12 cellular contexts compared by ENCODE assay signal in genomic region chr7:72336887-72337821, GRCh38.
DNase-seq lines count a peak whose midpoint lies in the region; ATAC-seq and TF ChIP-seq lines count a peak whose summit lies in the region.
"Had no signal": no experiment of that assay in that cellular context is flagged by ENCODE, and none has a peak within 500 bp of the region (broad histone marks: within the 10 kb centered on the region; RNA-seq: fewer than 3 reads in every experiment).

No MANE protein-coding gene starts in this region.

- H3K27me3 ChIP-seq in MG63 (peaks cover 11% of the 10 kb centered on the region; the same call in 1 of the 2 replicates), neuronal stem cell (ENCODE audit: control insufficient read depth in 3 of 3, insufficient read depth in 3 of 3, low read depth in 1 of 3, low read length in 3 of 3) (peaks cover 10 to 60% (median 36%) of the 10 kb centered on the region in 3 experiments)

- no peak overlapping the region for H4K91ac ChIP-seq in neuronal stem cell (ENCODE audit: low read depth, low read length, poor library complexity)

- no peaks in the 10 kb centered on the region for H3K79me1 ChIP-seq in neuronal stem cell (ENCODE audit: low read depth, low read length)

- TF ChIP-seq CTCF in endothelial cell (IDR thresholded peaks at IDR 0.05; ENCODE audit: unreplicated experiment): no peak

- peak overlapping the region; percentile 81 for H2BK15ac ChIP-seq in neuronal stem cell (ENCODE audit: low read length)

- no peak for ATAC-seq in HG03460 (IDR thresholded peaks at IDR 0.05; ENCODE audit: unreplicated experiment)
- no peak for ATAC-seq in GM21423 (IDR thresholded peaks at IDR 0.05; ENCODE audit: unreplicated experiment)
- no peak for ATAC-seq in GM18498 (IDR thresholded peaks at IDR 0.05; ENCODE audit: unreplicated experiment)

- H3K18ac ChIP-seq in neuronal stem cell (ENCODE audit: low read length): peak overlapping the region; percentile 90

- peaks cover 6% of the 10 kb centered on the region for H3K36me3 Mint-ChIP-seq in endothelial cell (ENCODE audit: low read depth, unreplicated experiment)

- DNase-seq in GDM1 (lab: John Stamatoyannopoulos, UW): peak; percentile 13
- DNase-seq in MG63: peak; percentile 5
- DNase-seq in endothelial cell (ENCODE audit: low spot score): peak; percentile 21
- DNase-seq in neuronal stem cell (ENCODE audit: low spot score): peak; percentile 37
- DNase-seq in stimulated activated naive CD4-positive, alpha-beta T cell (lab: John Stamatoyannopoulos, UW): no peak
- DNase-seq: activated B cell treated with CpG ODN at 0.5 μM for 24 hours; activated T-cell treated with anti-CD3 and anti-CD28 coated beads, Interleukin-2, amount 50 U/mL, for 1 hour; stimulated activated CD4-positive, alpha-beta T cell treated with anti-CD3 and anti-CD28 coated beads, Interleukin-4, amount 100 ng/mL, for 4 hours; stomach had no signal

- H3K27ac Mint-ChIP-seq in endothelial cell (ENCODE audit: unreplicated experiment): no peak overlapping the region
- H3K27ac Mint-ChIP-seq: activated B cell treated with CpG ODN at 0.5 μM for 24 hours had no signal

- H3K27ac ChIP-seq in neuronal stem cell (replicated peaks; ENCODE audit: low read length): no peak overlapping the region
- H3K27ac ChIP-seq: stomach had no signal

- H3K14ac ChIP-seq in neuronal stem cell (ENCODE audit: low read length): peak overlapping the region; percentile 65

- H3K9ac ChIP-seq in neuronal stem cell (ENCODE audit: low read depth, low read length, poor library complexity): peak overlapping the region; percentile 91

- H3K9me3 ChIP-seq in MG63 (no peaks in the 10 kb centered on the region), neuronal stem cell (replicated peaks in 1 of 2; ENCODE audit: control insufficient read depth in 2 of 2, insufficient read depth in 1 of 2, low read depth in 1 of 2, low read length in 2 of 2) (no peaks in the 10 kb centered on the region)

- peaks cover 10% of the 10 kb centered on the region for H3K9me3 Mint-ChIP-seq in endothelial cell (ENCODE audit: unreplicated experiment)

- H2BK120ac ChIP-seq in neuronal stem cell (ENCODE audit: low read depth, low read length): peak overlapping the region; percentile 43

- H3K27me3 Mint-ChIP-seq in endothelial cell (ENCODE audit: unreplicated experiment): peaks cover 16% of the 10 kb centered on the region

- no peak overlapping the region for H3K4ac ChIP-seq in neuronal stem cell (ENCODE audit: low read length)

- H3K23ac ChIP-seq in neuronal stem cell (ENCODE audit: low read depth, low read length, poor library complexity): peak overlapping the region; percentile 96

- no peak overlapping the region for H2AK5ac ChIP-seq in neuronal stem cell (ENCODE audit: low read depth, low read length)

- H3K4me3 Mint-ChIP-seq in endothelial cell (ENCODE audit: unreplicated experiment): peak overlapping the region; percentile 79
- H3K4me3 Mint-ChIP-seq: activated B cell treated with CpG ODN at 0.5 μM for 24 hours had no signal

- H4K8ac ChIP-seq in neuronal stem cell (ENCODE audit: low read depth, low read length): peak overlapping the region; percentile 76

- peak overlapping the region; percentile 76 for H2BK12ac ChIP-seq in neuronal stem cell (ENCODE audit: low read length)

- H3K4me1 Mint-ChIP-seq in endothelial cell (ENCODE audit: unreplicated experiment): no peaks in the 10 kb centered on the region
- H3K4me1 Mint-ChIP-seq: activated B cell treated with CpG ODN at 0.5 μM for 24 hours had no signal

- H3K4me3 ChIP-seq in MG63 (no peak overlapping the region), neuronal stem cell (ENCODE audit: low read length in 2 of 2) (peak overlapping the region in 1 of 2 donors; percentile 86)

- H3K36me3 ChIP-seq in MG63: no peaks in the 10 kb centered on the region
- H3K36me3 ChIP-seq in neuronal stem cell (replicated peaks in 1 of 2; ENCODE audit: control insufficient read depth in 2 of 2, insufficient read depth in 2 of 2, low read length in 2 of 2): no peaks in the 10 kb centered on the region
- H3K36me3 ChIP-seq: stomach had no signal

- peak overlapping the region; percentile 40 for H2AFZ ChIP-seq in neuronal stem cell (ENCODE audit: low read length)

- H3K4me2 ChIP-seq in neuronal stem cell (ENCODE audit: insufficient read depth, low read length, poor library complexity, severe bottlenecking): peak overlapping the region; percentile 99

- peaks cover 0 to 7% of the 10 kb centered on the region in 2 donors for H3K4me1 ChIP-seq in neuronal stem cell (ENCODE audit: control insufficient read depth in 2 of 2, insufficient read depth in 1 of 2, low read depth in 1 of 2, low read length in 2 of 2)

- whole genome bisulfite sequencing in neuronal stem cell (ENCODE audit: extremely low coverage in 2 of 2, insufficient read length in 2 of 2, insufficient replicate concordance in 1 of 2), 2 donors: no CpG with 5 or more reads among the region's 91 CpGs

- H2BK5ac ChIP-seq in neuronal stem cell (ENCODE audit: low read length): no peak overlapping the region

Comparison
In these comparisons a context has a peak if more than half of its experiments do, and no peak if none do; other contexts are left out.
1. DNase-seq: peak in GDM1 (single experiment), MG63 (single experiment), endothelial cell (single experiment) and neuronal stem cell (single experiment); none in stimulated activated naive CD4-positive, alpha-beta T cell (0 of 6).